1 cellular context compared by ENCODE assay signal in genomic region chr5:176675676-176676360, GRCh38.
TF ChIP-seq lines count a peak whose summit lies in the region.

No MANE protein-coding gene starts in this region.

TF ChIP-seq in GM12878, 131 proteins besides CTCF, POLR2A, EP300 and RAD21 (continued from another document):
- TF ChIP-seq MLLT1 (IDR thresholded peaks at IDR 0.05): 0 out of 2 replicates have a peak, but pooled peaks have one; percentile 43
